ENCODE assay signal across 1 cellular context in genomic region chr14:94020267-94020666, GRCh38.
TF ChIP-seq lines count a peak whose summit lies in the region.

No MANE protein-coding gene starts in this region.

TF ChIP-seq in H1, 55 proteins besides CTCF, POLR2A, EP300 and RAD21:
- peak in 1 of 2 experiments; percentile 48; a peak in 1 of 4 replicates for TF ChIP-seq HDAC2 (IDR thresholded peaks at IDR 0.05; ENCODE audit: borderline replicate concordance in 1 of 2, low read depth in 2 of 2, low read length in 2 of 2)
- no peak for TF ChIP-seq SP2 (IDR thresholded peaks at IDR 0.05; ENCODE audit: low read length)
- TF ChIP-seq PHF8 (conservative IDR thresholded peaks at IDR 0.05; ENCODE audit: low read depth, low read length): no peak
- TF ChIP-seq KDM1A (IDR thresholded peaks at IDR 0.05; ENCODE audit: borderline replicate concordance, low read length): peak; percentile 92; the same call in 1 of the 2 replicates
- TF ChIP-seq SAP30 (IDR thresholded peaks at IDR 0.05; ENCODE audit: insufficient read depth, insufficient replicate concordance, low read length): no peak
TF ChIP-seq in H1: peak in this region for 2.
